10 cellular contexts compared by ENCODE assay signal in genomic region chr18:69978743-69979715, GRCh38. TPM values are rescaled to one million over a fixed set of nuclear protein-coding genes. Genes with fewer than 3 reads are reported as not detected.
DNase-seq lines count a peak whose midpoint lies in the region; ATAC-seq and TF ChIP-seq lines count a peak whose summit lies in the region.
"Had no signal": no experiment of that assay in that cellular context is flagged by ENCODE, and none has a peak within 500 bp of the region (broad histone marks: within the 10 kb centered on the region; RNA-seq: fewer than 3 reads in every experiment).

No MANE protein-coding gene starts in this region.

- H3K4me3 ChIP-seq in osteoblast (ENCODE audit: insufficient read depth, low read length) = no peak overlapping the region
- no peak overlapping the region for H3K4me3 ChIP-seq in spleen
- H3K4me3 ChIP-seq in gastroesophageal sphincter = no peak overlapping the region
- H3K4me3 ChIP-seq: heart left ventricle had no signal

- H3K4me1 ChIP-seq in osteoblast (ENCODE audit: insufficient read depth, low read length) (no peaks in the 10 kb centered on the region), spleen (peaks cover 0 to 16% (median 5%) of the 10 kb centered on the region in 6 donors), gastroesophageal sphincter (no peaks in the 10 kb centered on the region)

- no peak for TF ChIP-seq CTCF in osteoblast (IDR thresholded peaks at IDR 0.05; ENCODE audit: extremely low read depth, low read depth, low read length)
- TF ChIP-seq CTCF in spleen (IDR thresholded peaks at IDR 0.05 in 8 of 11, conservative IDR thresholded peaks at IDR 0.05 in 3 of 11) = no peak
- TF ChIP-seq CTCF in gastroesophageal sphincter (IDR thresholded peaks at IDR 0.05) = no peak

- no peak overlapping the region for H3K4me2 ChIP-seq in osteoblast (ENCODE audit: insufficient read depth, low read length)

- H3K9me3 Mint-ChIP-seq in activated naive CD8-positive, alpha-beta T cell treated with anti-CD3 and anti-CD28 coated beads, Interleukin-2, amount 50 U/mL, for 24 hours = peaks cover 25% of the 10 kb centered on the region

- H3K4me1 Mint-ChIP-seq in activated naive CD8-positive, alpha-beta T cell treated with anti-CD3 and anti-CD28 coated beads, Interleukin-2, amount 50 U/mL, for 24 hours = peaks cover 48% of the 10 kb centered on the region

- H3K27ac ChIP-seq in osteoblast (ENCODE audit: low read depth, low read length) = no peak overlapping the region
- no peak overlapping the region for H3K27ac ChIP-seq in spleen
- H3K27ac ChIP-seq in gastroesophageal sphincter = no peak overlapping the region
- H3K27ac ChIP-seq: heart left ventricle had no signal

- TF ChIP-seq POLR2A in spleen (IDR thresholded peaks at IDR 0.05) (no peak), gastroesophageal sphincter (IDR thresholded peaks at IDR 0.05) (no peak)

- 82 to 88% (median 85%) methylated on average over 13 of the region's 13 CpGs for WGBS in spleen, 5 donors
- 81 to 87% methylated on average over 5 to 10 of the region's 13 CpGs for WGBS in gastroesophageal sphincter (ENCODE audit: low coverage in 1 of 2), 2 donors

- no peaks in the 10 kb centered on the region for H3K79me2 ChIP-seq in osteoblast (ENCODE audit: insufficient read depth, low read length)

- no peaks in the 10 kb centered on the region for H3K36me3 ChIP-seq in osteoblast (ENCODE audit: insufficient read depth, low read length)
- H3K36me3 ChIP-seq in spleen = peaks cover 0 to 11% (median 0%) of the 10 kb centered on the region in 6 donors
- peaks cover 0 to 15% of the 10 kb centered on the region in 2 donors for H3K36me3 ChIP-seq in gastroesophageal sphincter

- H2AFZ ChIP-seq in osteoblast (ENCODE audit: low read length) = no peak overlapping the region

- H3K36me3 Mint-ChIP-seq in activated naive CD8-positive, alpha-beta T cell treated with anti-CD3 and anti-CD28 coated beads, Interleukin-2, amount 50 U/mL, for 24 hours (ENCODE audit: low read depth) = peaks cover 32% of the 10 kb centered on the region

- DNase-seq in activated naive CD8-positive, alpha-beta T cell treated with anti-CD3 and anti-CD28 coated beads, Interleukin-2, amount 50 U/mL, for 24 hours = no peak
- DNase-seq in HUDEP-2 (lab: John Stamatoyannopoulos, UW; ENCODE audit: unreplicated experiment in 76 of 76) (no peak), osteoblast (ENCODE audit: insufficient read length, low spot score, missing footprints) (no peak), spleen (no peak)
- DNase-seq: heart left ventricle, NCI-H2029 had no signal

- H4K20me1 ChIP-seq in osteoblast (ENCODE audit: insufficient read depth, low read length) = no peaks in the 10 kb centered on the region

- TF ChIP-seq EP300 in gastroesophageal sphincter (IDR thresholded peaks at IDR 0.05) = no peak

- H3K4me3 Mint-ChIP-seq in activated naive CD8-positive, alpha-beta T cell treated with anti-CD3 and anti-CD28 coated beads, Interleukin-2, amount 50 U/mL, for 24 hours = no peak overlapping the region

- H3K27me3 Mint-ChIP-seq in activated naive CD8-positive, alpha-beta T cell treated with anti-CD3 and anti-CD28 coated beads, Interleukin-2, amount 50 U/mL, for 24 hours = no peaks in the 10 kb centered on the region

- H3K27ac Mint-ChIP-seq in activated naive CD8-positive, alpha-beta T cell treated with anti-CD3 and anti-CD28 coated beads, Interleukin-2, amount 50 U/mL, for 24 hours = peak overlapping the region; percentile 67

- ATAC-seq in GM18520 (IDR thresholded peaks at IDR 0.05; ENCODE audit: unreplicated experiment) = peak; percentile 54
- ATAC-seq in GM21515 (IDR thresholded peaks at IDR 0.05; ENCODE audit: unreplicated experiment) = peak; percentile 63
- peak; percentile 70 for ATAC-seq in HG03159 (IDR thresholded peaks at IDR 0.05; ENCODE audit: unreplicated experiment)
- peak; percentile 71 for ATAC-seq in activated naive CD8-positive, alpha-beta T cell treated with anti-CD3 and anti-CD28 coated beads, Interleukin-2, amount 50 U/mL, for 24 hours
- ATAC-seq in gastroesophageal sphincter = no peak
- ATAC-seq: heart left ventricle had no signal

- H3K27me3 ChIP-seq in osteoblast (ENCODE audit: insufficient read depth, low read length) (no peaks in the 10 kb centered on the region), spleen (replicated peaks in 1 of 7) (no peaks in the 10 kb centered on the region), gastroesophageal sphincter (no peaks in the 10 kb centered on the region)
- H3K27me3 ChIP-seq: heart left ventricle had no signal

- H3K9me3 ChIP-seq in osteoblast (ENCODE audit: low read depth, low read length) = peaks cover 2% of the 10 kb centered on the region
- peaks cover 0 to 29% (median 22%) of the 10 kb centered on the region in 8 donors for H3K9me3 ChIP-seq in spleen
- H3K9me3 ChIP-seq in gastroesophageal sphincter = peaks cover 0 to 37% (median 0%) of the 10 kb centered on the region in 3 donors

- intact Hi-C loops in spleen (cut with DNase I; ENCODE audit: low total_unique reads) = no loop called here

RNA-seq across cellular contexts. Expression of gene CD226, which starts 31.4 kb away (rescaled TPM):
- under 0.01 and 0.36 TPM in 2 replicates for total RNA-seq in osteoblast
- total RNA-seq in spleen = 10 to 100 TPM; 23.4 to 51.4 (median 40.0) TPM
- polyA plus RNA-seq in spleen = 1 to 10 TPM in 2 of 3 donors, under 1 TPM in 1; 0.91 to 1.8 (median 1.4) TPM
- total RNA-seq in gastroesophageal sphincter = 1 to 10 TPM in 1 of 4 donors, under 1 TPM in 3; 0.66 to 2.8 (median 0.87) TPM

Comparison
In these comparisons a context has a peak if more than half of its experiments do, and no peak if none do; other contexts are left out.
1. RNA of gene CD226, which starts 31.4 kb away (total RNA-seq): 23.4 to 51.4 TPM in spleen; 0.66 to 2.8 TPM in gastroesophageal sphincter and under 0.01 to 0.36 TPM in osteoblast; every median in the first group is over 4 times any median in the second.